ENCODE assay signal across 14 cellular contexts in genomic region chr21:38912355-38912619, GRCh38.
A peak's percentile ranks its signal among the peaks of the same experiment; 100 is the strongest.
DNase-seq lines count a peak whose midpoint lies in the region; ATAC-seq and TF ChIP-seq lines count a peak whose summit lies in the region.
"Had no signal": no experiment of that assay in that cellular context is flagged by ENCODE, and none has a peak within 500 bp of the region (broad histone marks: within the 10 kb centered on the region; RNA-seq: fewer than 3 reads in every experiment).

No MANE protein-coding gene starts in this region.

- ATAC-seq in HCT116 (no peak), body of pancreas (no peak), HG02588 (IDR thresholded peaks at IDR 0.05; ENCODE audit: unreplicated experiment) (no peak)

- H3K27ac ChIP-seq in HCT116 (ENCODE audit: low read depth, low read length), result peak overlapping the region; percentile 12; the same call in 1 of the 2 replicates
- peak overlapping the region; percentile 63 to 80 (median 78) for H3K27ac ChIP-seq in body of pancreas
- peak overlapping the region; percentile 68 for H3K27ac ChIP-seq in muscle layer of colon (ENCODE audit: low read depth, low read length)
- H3K27ac ChIP-seq in stomach smooth muscle (ENCODE audit: low read length), result peak overlapping the region; percentile 31
- H3K27ac ChIP-seq: brain microvascular endothelial cell had no signal

- H3K9me2 ChIP-seq in HCT116 (ENCODE audit: insufficient read depth), result no peaks in the 10 kb centered on the region

- H3K4me3 ChIP-seq in HCT116 (replicated peaks in 1 of 2; ENCODE audit: low read depth in 1 of 2, low read length in 2 of 2) (no peak overlapping the region), body of pancreas (no peak overlapping the region), muscle layer of colon (ENCODE audit: low read depth in 1 of 2, low read length in 2 of 2) (no peak overlapping the region), stomach smooth muscle (ENCODE audit: low read length in 2 of 2) (no peak overlapping the region)
- H3K4me3 ChIP-seq: mucosa of descending colon had no signal

- RAD21 ChIA-PET in HCT116 (lab: Charles Lee; ENCODE audit: low non-redundant PET in 1 of 2, low total read pairs in 2 of 2, uncharacterized antibody in 2 of 2, unreplicated experiment in 2 of 2), result interaction anchor here in 1 of 2 experiments (0.5 kb wide), 1 partner anchor 189 kb away, joined by 5 read pairs; no protein-coding TSS in a partner anchor

- TF ChIP-seq POLR2A in HCT116 (IDR thresholded peaks at IDR 0.05; ENCODE audit: borderline replicate concordance, extremely low read depth, insufficient read depth, insufficient read length), result no peak
- TF ChIP-seq POLR2A in body of pancreas (IDR thresholded peaks at IDR 0.05), result no peak

- H3K36me3 ChIP-seq in HCT116 (ENCODE audit: control insufficient read depth in 1 of 2, insufficient read depth in 2 of 2, low read length in 2 of 2) (no peaks in the 10 kb centered on the region), body of pancreas (replicated peaks in 1 of 2; ENCODE audit: insufficient read depth in 1 of 2, low read depth in 2 of 2) (no peaks in the 10 kb centered on the region), muscle layer of colon (ENCODE audit: insufficient read depth, low read length) (no peaks in the 10 kb centered on the region), stomach smooth muscle (ENCODE audit: control insufficient read depth in 2 of 2, insufficient read depth in 2 of 2, low read length in 2 of 2) (no peaks in the 10 kb centered on the region)
- H3K36me3 ChIP-seq: brain microvascular endothelial cell had no signal

- H3K4me1 ChIP-seq in HCT116 (ENCODE audit: control insufficient read depth in 1 of 2, insufficient read depth in 2 of 2, low read length in 2 of 2) (peaks cover 51 to 57% of the 10 kb centered on the region in 2 experiments), body of pancreas (peaks cover 65% of the 10 kb centered on the region), muscle layer of colon (ENCODE audit: insufficient read depth, low read length) (peaks cover 31% of the 10 kb centered on the region), stomach smooth muscle (ENCODE audit: control insufficient read depth, insufficient read depth, low read length) (peaks cover 28% of the 10 kb centered on the region)

- no peak for TF ChIP-seq RAD21 in HCT116 (IDR thresholded peaks at IDR 0.05; ENCODE audit: low read depth)

- H3K79me2 ChIP-seq in HCT116 (ENCODE audit: insufficient read depth, low read length), result no peaks in the 10 kb centered on the region

- WGBS in body of pancreas, 2 donors, result 89 to 93% methylated on average over 6 of the region's 6 CpGs

- no peak for TF ChIP-seq CTCF in HCT116 (IDR thresholded peaks at IDR 0.05 in 2 of 3, conservative IDR thresholded peaks at IDR 0.05 in 1 of 3; ENCODE audit: borderline replicate concordance in 1 of 3, insufficient read depth in 1 of 3, low read depth in 2 of 3, low read length in 2 of 3)
- no peak for TF ChIP-seq CTCF in body of pancreas (IDR thresholded peaks at IDR 0.05)

- H3K4me2 ChIP-seq in HCT116 (ENCODE audit: low read length), result no peak overlapping the region

- intact Hi-C loops in HCT116 (cut with micrococcal nuclease), result loop anchor here (2.0 to 5.0 kb wide), 2 partner anchors 125 to 180 kb away; no protein-coding TSS in a partner anchor
- intact Hi-C loops in body of pancreas (cut with DNase I), result no loop called here

- POLR2A ChIA-PET in HCT116 (lab: Charles Lee), result no interaction called here

- no peaks in the 10 kb centered on the region for H3K27me3 ChIP-seq in HCT116 (ENCODE audit: insufficient read depth, low read length)
- no peaks in the 10 kb centered on the region for H3K27me3 ChIP-seq in body of pancreas
- H3K27me3 ChIP-seq in muscle layer of colon (ENCODE audit: control insufficient read depth in 1 of 2, insufficient read depth in 2 of 2, low read length in 2 of 2), result no peaks in the 10 kb centered on the region
- no peaks in the 10 kb centered on the region for H3K27me3 ChIP-seq in stomach smooth muscle (ENCODE audit: control insufficient read depth in 1 of 2, insufficient read depth in 2 of 2, low read length in 2 of 2)
- H3K27me3 ChIP-seq: brain microvascular endothelial cell had no signal

- DNase-seq in HCT116 (ENCODE audit: low read depth, low spot score), result no peak
- DNase-seq in body of pancreas, result no peak
- no peak for DNase-seq in globus pallidus (ENCODE audit: low spot score)
- no peak for DNase-seq in activated CD4-positive, alpha-beta T cell treated with anti-CD3 and anti-CD28 coated beads, Interleukin-2, amount 50 U/mL, for 1 hour
- no peak for DNase-seq in stimulated activated naive CD4-positive, alpha-beta T cell treated with Interleukin-2 at 50 U/mL for 16 hours (lab: John Stamatoyannopoulos, UW)
- DNase-seq: activated CD4-positive, alpha-beta T cell treated with anti-CD3 and anti-CD28 coated beads, Interleukin-2, amount 10 ng/mL, durations not matched to agents 24 days and 14 days; activated naive CD4-positive, alpha-beta T cell; brain microvascular endothelial cell; kidney glomerular epithelial cell; stimulated activated CD4-positive, alpha-beta T cell treated with anti-CD3 and anti-CD28 coated beads, Interleukin-12 subunit alpha, Interleukin-12 subunit beta, amount 100 ng/mL, for 4 hours had no signal

- H2AFZ ChIP-seq in HCT116 (ENCODE audit: low read depth, low read length, poor library complexity, severe bottlenecking), result no peak overlapping the region

- no peaks in the 10 kb centered on the region for H3K9me3 ChIP-seq in HCT116 (ENCODE audit: control insufficient read depth in 1 of 2, insufficient read depth in 1 of 2, low read depth in 1 of 2, low read length in 2 of 2)
- no peaks in the 10 kb centered on the region for H3K9me3 ChIP-seq in body of pancreas
- no peaks in the 10 kb centered on the region for H3K9me3 ChIP-seq in muscle layer of colon (ENCODE audit: low read length)
- H3K9me3 ChIP-seq in stomach smooth muscle (ENCODE audit: control insufficient read depth in 2 of 2, low read length in 2 of 2), result no peaks in the 10 kb centered on the region
- H3K9me3 ChIP-seq: mucosa of descending colon had no signal

- CTCF ChIA-PET in HCT116 (lab: Charles Lee), result no interaction called here

- no TSS peak for BruUV-seq in HCT116 (replicated peaks; lab: Mats Ljungman, UMichigan)

- H3K9ac ChIP-seq in HCT116 (ENCODE audit: low read length) (no peak overlapping the region), muscle layer of colon (ENCODE audit: low read length) (no peak overlapping the region), stomach smooth muscle (ENCODE audit: low read length in 2 of 2) (no peak overlapping the region)

- no peaks in the 10 kb centered on the region for H4K20me1 ChIP-seq in HCT116 (ENCODE audit: insufficient read depth)

TF ChIP-seq in HCT116, 20 proteins besides CTCF, POLR2A, EP300 and RAD21:
- TF ChIP-seq EGR1 (IDR thresholded peaks at IDR 0.05; ENCODE audit: low read depth), result no peak
- no peak for TF ChIP-seq EZH2phosphoT487 (IDR thresholded peaks at IDR 0.05; ENCODE audit: borderline replicate concordance)
- TF ChIP-seq SRF (IDR thresholded peaks at IDR 0.05; ENCODE audit: low read depth), result no peak
- no peak for TF ChIP-seq ATF3 (IDR thresholded peaks at IDR 0.05)
- no peak for TF ChIP-seq ZFX (IDR thresholded peaks at IDR 0.05)
- no peak for TF ChIP-seq SIN3A (IDR thresholded peaks at IDR 0.05; ENCODE audit: low read depth)
- no peak for TF ChIP-seq FOSL1 (IDR thresholded peaks at IDR 0.05; ENCODE audit: low read depth)
- no peak for TF ChIP-seq CEBPB (IDR thresholded peaks at IDR 0.05; ENCODE audit: low read depth)
- TF ChIP-seq YY1 (IDR thresholded peaks at IDR 0.05; ENCODE audit: extremely low read depth, insufficient replicate concordance, low read depth, low read length), result no peak
TF ChIP-seq in HCT116: peak in this region for 0.

Comparison
In these comparisons a context has a peak if more than half of its experiments do, and no peak if none do; other contexts are left out.
1. H3K27ac ChIP-seq: peak in every context shown above with its lines; median percentile 78 in body of pancreas; 68 in muscle layer of colon; 31 in stomach smooth muscle; 12 in HCT116.